In the genomic region with DNA sequence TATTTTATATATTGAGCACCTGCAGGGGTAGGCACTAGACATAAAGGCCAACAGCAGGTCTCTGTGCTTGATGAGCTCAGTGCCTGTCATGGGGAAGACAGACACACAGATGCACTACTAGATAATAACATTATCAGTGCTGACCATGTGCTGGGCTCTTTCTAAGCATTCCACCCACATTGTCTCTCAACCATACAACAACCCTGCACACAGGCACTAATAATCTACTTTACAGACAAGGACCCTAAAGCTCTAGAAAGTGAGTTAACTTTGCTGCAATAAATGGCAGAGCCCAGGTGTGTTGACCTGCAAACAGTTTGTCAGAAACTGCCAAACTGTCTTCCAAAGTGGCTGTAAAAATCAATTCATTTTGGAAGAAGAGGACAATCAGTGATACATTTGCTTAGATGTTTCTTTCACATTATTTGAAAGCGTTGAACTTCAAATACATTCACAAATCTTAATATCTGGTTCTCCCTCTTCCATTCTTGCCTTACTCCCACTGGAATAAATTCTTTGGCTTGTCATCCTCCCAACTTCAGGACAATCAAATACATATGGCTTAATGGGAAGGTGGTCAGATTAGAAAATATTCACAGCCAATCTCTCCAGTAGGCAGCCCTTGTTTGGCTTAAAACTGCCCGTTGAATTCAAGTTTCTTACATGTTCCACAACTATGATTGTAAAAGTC, we compare ENCODE assay signal across 18 cellular contexts. TPM values are rescaled to one million over a fixed set of nuclear protein-coding genes. Genes with fewer than 3 reads are reported as not detected.
DNase-seq lines count a peak whose midpoint lies in the region; ATAC-seq, FAIRE-seq and TF ChIP-seq lines count a peak whose summit lies in the region.
"Had no signal": no experiment of that assay in that cellular context is flagged by ENCODE, and none has a peak within 500 bp of the region (broad histone marks: within the 10 kb centered on the region; RNA-seq: fewer than 3 reads in every experiment).

No MANE protein-coding gene starts in this region.

- H3K4me1 ChIP-seq in left ventricle myocardium inferior (peaks cover 26% of the 10 kb centered on the region), endothelial cell of umbilical vein (ENCODE audit: control insufficient read depth, extremely low read depth, insufficient read depth, low read length) (peaks cover 21% of the 10 kb centered on the region), HAP-1 (peaks cover 14% of the 10 kb centered on the region)
- H3K4me1 ChIP-seq: right lobe of liver had no signal

- H3K27me3 ChIP-seq in left ventricle myocardium inferior (ENCODE audit: low read depth) (no peaks in the 10 kb centered on the region), endothelial cell of umbilical vein (ENCODE audit: control insufficient read depth in 2 of 2, insufficient read depth in 2 of 2, low read length in 2 of 2) (no peaks in the 10 kb centered on the region), HAP-1 (ENCODE audit: low read depth) (no peaks in the 10 kb centered on the region)
- H3K27me3 ChIP-seq in CD4-positive, alpha-beta T cell (ENCODE audit: control insufficient read depth, insufficient read depth, low read length), result no peaks in the 10 kb centered on the region
- H3K27me3 ChIP-seq: right lobe of liver had no signal

- intact Hi-C loops in left ventricle myocardium inferior (cut with micrococcal nuclease), result loop anchor here (10.0 kb wide), 1 partner anchor 78 kb away; a partner anchor contains a TSS
- intact Hi-C loops in Right ventricle myocardium inferior (cut with DNase I), result no loop called here
- intact Hi-C loops in endothelial cell of umbilical vein (cut with micrococcal nuclease), result loop anchor here (1.0 kb wide), 2 partner anchors 16 to 134 kb away; no protein-coding TSS in a partner anchor
- intact Hi-C loops in CD4-positive, alpha-beta T cell (cut with DNase I, micrococcal nuclease), result no loop called here

- no TSS peak for BruUV-seq in endothelial cell of umbilical vein (replicated peaks; lab: Mats Ljungman, UMichigan)

- H3K4me3 ChIP-seq in left ventricle myocardium inferior (no peak overlapping the region), endothelial cell of umbilical vein (replicated peaks in 1 of 3; ENCODE audit: insufficient read depth in 1 of 3, low read depth in 1 of 3, low read length in 3 of 3) (no peak overlapping the region), HAP-1 (no peak overlapping the region)
- H3K4me3 ChIP-seq: right lobe of liver had no signal

- H3K4me1 Mint-ChIP-seq in progenitor cell of endocrine pancreas (ENCODE audit: low read depth), result peaks cover 13% of the 10 kb centered on the region
- H3K4me1 Mint-ChIP-seq in CD4-positive, alpha-beta T cell (ENCODE audit: low read depth), result no peaks in the 10 kb centered on the region

- no peaks in the 10 kb centered on the region for H3K9me3 Mint-ChIP-seq in progenitor cell of endocrine pancreas (ENCODE audit: low read depth)
- no peaks in the 10 kb centered on the region for H3K9me3 Mint-ChIP-seq in CD4-positive, alpha-beta T cell

- POLR2A ChIA-PET in endothelial cell of umbilical vein (lab: Charles Lee), result no interaction called here
- POLR2A ChIA-PET in CD4-positive, alpha-beta T cell (lab: Charles Lee), result no interaction called here

- dilution Hi-C loops in endothelial cell of umbilical vein (cut with MboI; ENCODE audit: extremely low pct_ligation_motif_present, low sequenced_read_pairs), result no loop called here

- H3K9me3 ChIP-seq in left ventricle myocardium inferior (replicated peaks) (no peaks in the 10 kb centered on the region), endothelial cell of umbilical vein (replicated peaks; ENCODE audit: control insufficient read depth, insufficient read depth, low read length) (no peaks in the 10 kb centered on the region), HAP-1 (no peaks in the 10 kb centered on the region)
- no peaks in the 10 kb centered on the region for H3K9me3 ChIP-seq in CD4-positive, alpha-beta T cell (ENCODE audit: control insufficient read depth, low read length)
- H3K9me3 ChIP-seq: right lobe of liver had no signal

- TF ChIP-seq POLR2A in endothelial cell of umbilical vein (IDR thresholded peaks at IDR 0.05; ENCODE audit: low read depth, low read length), result no peak

- H3K27me3 Mint-ChIP-seq in progenitor cell of endocrine pancreas, result no peaks in the 10 kb centered on the region
- no peaks in the 10 kb centered on the region for H3K27me3 Mint-ChIP-seq in CD4-positive, alpha-beta T cell
- H3K27me3 Mint-ChIP-seq: activated CD8-positive, alpha-beta memory T cell treated with anti-CD3 and anti-CD28 coated beads, Interleukin-2, amount 10 ng/mL, durations not matched to agents 7 days and 5 days; activated naive CD8-positive, alpha-beta T cell had no signal

- FAIRE-seq in endothelial cell of umbilical vein (lab: Jason Lieb, UNC), result no peak
- FAIRE-seq: H54 had no signal

- no peaks in the 10 kb centered on the region for H3K9me1 ChIP-seq in endothelial cell of umbilical vein (replicated peaks; ENCODE audit: control insufficient read depth, extremely low read depth, insufficient read depth, low read length)

- no peaks in the 10 kb centered on the region for H3K79me2 ChIP-seq in endothelial cell of umbilical vein (ENCODE audit: control insufficient read depth, insufficient read depth, low read length)

- in situ Hi-C loops in HAP-1 (cut with MboI; ENCODE audit: low sequenced_read_pairs), result no loop called here

- no peak overlapping the region for H3K9ac ChIP-seq in endothelial cell of umbilical vein (replicated peaks; ENCODE audit: extremely low read depth, insufficient read depth, low read length)

- H3K36me3 ChIP-seq in left ventricle myocardium inferior (no peaks in the 10 kb centered on the region), endothelial cell of umbilical vein (ENCODE audit: control insufficient read depth in 2 of 2, extremely low read depth in 1 of 2, insufficient read depth in 2 of 2, low read length in 2 of 2) (no peaks in the 10 kb centered on the region), HAP-1 (replicated peaks) (no peaks in the 10 kb centered on the region)
- H3K36me3 ChIP-seq: right lobe of liver had no signal

- H3K36me3 Mint-ChIP-seq in progenitor cell of endocrine pancreas (ENCODE audit: insufficient read depth), result no peaks in the 10 kb centered on the region
- no peaks in the 10 kb centered on the region for H3K36me3 Mint-ChIP-seq in CD4-positive, alpha-beta T cell (ENCODE audit: low read depth)
- H3K36me3 Mint-ChIP-seq: activated CD8-positive, alpha-beta memory T cell treated with anti-CD3 and anti-CD28 coated beads, Interleukin-2, amount 10 ng/mL, durations not matched to agents 7 days and 5 days; activated naive CD8-positive, alpha-beta T cell had no signal

- H3K4me3 Mint-ChIP-seq in progenitor cell of endocrine pancreas (ENCODE audit: low read depth), result no peak overlapping the region
- H3K4me3 Mint-ChIP-seq in CD4-positive, alpha-beta T cell, result no peak overlapping the region
- H3K4me3 Mint-ChIP-seq: activated CD8-positive, alpha-beta memory T cell treated with anti-CD3 and anti-CD28 coated beads, Interleukin-2, amount 10 ng/mL, durations not matched to agents 7 days and 5 days; activated naive CD8-positive, alpha-beta T cell had no signal

- H4K20me1 ChIP-seq in endothelial cell of umbilical vein (replicated peaks; ENCODE audit: control insufficient read depth, extremely low read depth, insufficient read depth, low read length), result no peaks in the 10 kb centered on the region

- H3K27ac ChIP-seq in left ventricle myocardium inferior (replicated peaks) (peak overlapping the region; percentile 73), endothelial cell of umbilical vein (ENCODE audit: insufficient read depth, low read depth, low read length) (peak overlapping the region; percentile 13)
- H3K27ac ChIP-seq in CD4-positive, alpha-beta T cell (ENCODE audit: low read depth, low read length), result no peak overlapping the region
- H3K27ac ChIP-seq: HL-60, right lobe of liver had no signal

- CTCF ChIA-PET in endothelial cell of umbilical vein (lab: Charles Lee), result interaction anchor here (1.2 to 2.1 kb wide), 3 partner anchors 7 to 34 kb away, joined by 3 to 11 read pairs (median 5); a partner anchor contains a TSS
- CTCF ChIA-PET in CD4-positive, alpha-beta T cell (lab: Charles Lee), result no interaction called here

- no peak for DNase-seq in left ventricle myocardium inferior
- DNase-seq in Right ventricle myocardium inferior (ENCODE audit: missing footprints), result no peak
- peak; percentile 11 for DNase-seq in endothelial cell of umbilical vein (ENCODE audit: low read depth, low spot score)
- no peak for DNase-seq in progenitor cell of endocrine pancreas (ENCODE audit: low spot score, unreplicated experiment)
- no peak for DNase-seq in HAP-1 (ENCODE audit: low spot score in 2 of 2)
- DNase-seq in CD4-positive, alpha-beta T cell, result no peak
- DNase-seq in cerebellum (ENCODE audit: low spot score), result no peak
- no peak for DNase-seq in midbrain (lab: John Stamatoyannopoulos, UW)
- DNase-seq: activated CD8-positive, alpha-beta memory T cell treated with anti-CD3 and anti-CD28 coated beads, Interleukin-2, amount 10 ng/mL, durations not matched to agents 7 days and 5 days; DMS 273 treated with DMSO at 0.1 percent for 48 hours; NCI-H1930; NCI-H774 had no signal

- H3K4me2 ChIP-seq in endothelial cell of umbilical vein (ENCODE audit: insufficient read depth, low read length), result no peak overlapping the region

- peak overlapping the region; percentile 63 for H3K27ac Mint-ChIP-seq in progenitor cell of endocrine pancreas
- H3K27ac Mint-ChIP-seq in CD4-positive, alpha-beta T cell, result no peak overlapping the region
- H3K27ac Mint-ChIP-seq: activated CD8-positive, alpha-beta memory T cell treated with anti-CD3 and anti-CD28 coated beads, Interleukin-2, amount 10 ng/mL, durations not matched to agents 7 days and 5 days; activated naive CD8-positive, alpha-beta T cell had no signal

- H2AFZ ChIP-seq in endothelial cell of umbilical vein (ENCODE audit: low read depth, low read length), result peak overlapping the region; percentile 59

- no peak for ATAC-seq in Right ventricle myocardium inferior
- ATAC-seq in CD4-positive, alpha-beta T cell (ENCODE audit: poor library complexity), result no peak
- ATAC-seq: activated CD8-positive, alpha-beta memory T cell treated with anti-CD3 and anti-CD28 coated beads, Interleukin-2, amount 10 ng/mL, durations not matched to agents 7 days and 5 days had no signal

- TF ChIP-seq CTCF in left ventricle myocardium inferior (IDR thresholded peaks at IDR 0.05; ENCODE audit: borderline replicate concordance) (no peak), endothelial cell of umbilical vein (IDR thresholded peaks at IDR 0.05; ENCODE audit: extremely low read depth in 1 of 2, insufficient read depth in 1 of 2, low read depth in 1 of 2, low read length in 2 of 2) (no peak), progenitor cell of endocrine pancreas (IDR thresholded peaks at IDR 0.05; ENCODE audit: unreplicated experiment) (no peak)
- TF ChIP-seq CTCF in CD4-positive, alpha-beta T cell (IDR thresholded peaks at IDR 0.05), result no peak

RNA-seq across cellular contexts. Expression of a gene that starts 11.0 kb away (rescaled TPM):
- total RNA-seq in left ventricle myocardium inferior (not detected), Right ventricle myocardium inferior (not detected), endothelial cell of umbilical vein (not detected in 2 replicates), progenitor cell of endocrine pancreas (not detected in 2 replicates), cerebellum (not detected)
- not detected in 2 replicates for polyA plus RNA-seq in endothelial cell of umbilical vein
- not detected in 2 replicates for polyA plus RNA-seq in endothelial cell of umbilical vein (2011; cell fraction: cytosol; rRNA removed)
- not detected in 2 replicates for polyA plus RNA-seq in endothelial cell of umbilical vein (2011; cell fraction: nucleus; rRNA removed)
- polyA plus RNA-seq in endothelial cell of umbilical vein (2012), result 0.20 and 0.22 TPM in 2 replicates
- not detected in 2 replicates for polyA minus RNA-seq in endothelial cell of umbilical vein
- polyA minus RNA-seq in endothelial cell of umbilical vein (2011; cell fraction: cytosol; rRNA and poly(A)+ RNA removed), result not detected
- polyA minus RNA-seq in endothelial cell of umbilical vein (2011; cell fraction: nucleus; rRNA and poly(A)+ RNA removed), result not detected in 2 replicates
- not detected for total RNA-seq in CD4-positive, alpha-beta T cell
- total RNA-seq: activated CD8-positive, alpha-beta memory T cell treated with anti-CD3 and anti-CD28 coated beads, Interleukin-2, amount 10 ng/mL, durations not matched to agents 7 days and 5 days; fibroblast of lung; right lobe of liver; subcutaneous adipose tissue had no signal
- polyA plus RNA-seq: fibroblast of lung had no signal

RNA-seq across cellular contexts. Expression of a gene that starts 17.1 kb away (rescaled TPM):
- total RNA-seq in left ventricle myocardium inferior (94.3 TPM), Right ventricle myocardium inferior (118 TPM), endothelial cell of umbilical vein (9.7 and 11.0 TPM in 2 replicates), progenitor cell of endocrine pancreas (12.9 and 17.1 TPM in 2 replicates), cerebellum (38.2 TPM)
- 1.9 and 2.6 TPM in 2 replicates for polyA plus RNA-seq in endothelial cell of umbilical vein
- 2.5 and 2.9 TPM in 2 replicates for polyA plus RNA-seq in endothelial cell of umbilical vein (2011; cell fraction: cytosol; rRNA removed)
- polyA plus RNA-seq in endothelial cell of umbilical vein (2011; cell fraction: nucleus; rRNA removed), result 9.0 and 9.8 TPM in 2 replicates
- 4.0 and 4.2 TPM in 2 replicates for polyA plus RNA-seq in endothelial cell of umbilical vein (2012)
- polyA minus RNA-seq in endothelial cell of umbilical vein, result 2.7 and 9.6 TPM in 2 replicates
- 3.6 TPM for polyA minus RNA-seq in endothelial cell of umbilical vein (2011; cell fraction: cytosol; rRNA and poly(A)+ RNA removed)
- polyA minus RNA-seq in endothelial cell of umbilical vein (2011; cell fraction: nucleus; rRNA and poly(A)+ RNA removed), result 11.3 and 11.6 TPM in 2 replicates
- 10 to 100 TPM; 50.9 to 54.4 TPM for total RNA-seq in CD4-positive, alpha-beta T cell

Comparison
In these comparisons a context has a peak if more than half of its experiments do, and no peak if none do; other contexts are left out.
1. intact Hi-C loops: an anchor here in left ventricle myocardium inferior (10.0 kb wide) and endothelial cell of umbilical vein (1.0 kb wide); none called in Right ventricle myocardium inferior and CD4-positive, alpha-beta T cell.